Comparison of ENCODE assay signal across 15 cellular contexts in the genomic region with DNA sequence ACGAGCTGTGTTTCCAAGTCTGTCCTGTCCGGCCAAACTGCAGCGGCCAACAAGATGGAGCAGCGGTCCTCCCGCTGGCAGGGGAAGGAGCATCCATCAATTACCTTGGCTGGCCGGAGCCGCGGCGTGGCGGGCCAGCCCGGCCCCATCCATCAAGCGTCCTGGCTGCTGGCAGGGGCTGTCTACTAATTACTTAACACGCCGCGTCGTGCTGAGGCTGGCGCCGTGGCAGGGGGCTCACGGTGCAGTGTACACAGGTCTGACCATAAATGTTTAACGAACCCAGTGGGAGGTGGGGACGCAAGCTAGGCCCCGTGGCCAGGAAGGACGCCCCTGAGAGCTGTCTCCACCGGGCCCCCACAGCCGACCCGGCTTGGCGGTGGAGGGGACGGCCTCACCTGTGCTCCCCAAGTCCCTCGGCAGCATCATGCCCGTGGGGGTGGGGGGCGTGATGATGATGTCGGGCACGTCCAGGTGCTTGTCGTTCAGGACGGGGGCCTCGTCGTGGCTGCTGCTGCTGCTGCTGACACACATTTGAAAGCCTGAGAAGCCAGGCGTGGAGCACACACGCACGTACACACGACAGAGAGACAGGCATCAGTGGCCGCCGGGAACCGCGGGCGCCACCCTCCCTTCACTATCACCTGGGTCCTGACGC. TPM values are rescaled to one million over a fixed set of nuclear protein-coding genes. Genes with fewer than 3 reads are reported as not detected.
DNase-seq lines count a peak whose midpoint lies in the region; ATAC-seq, FAIRE-seq and TF ChIP-seq lines count a peak whose summit lies in the region.
"Had no signal": no experiment of that assay in that cellular context is flagged by ENCODE, and none has a peak within 500 bp of the region (broad histone marks: within the 10 kb centered on the region; RNA-seq: fewer than 3 reads in every experiment).

No MANE protein-coding gene starts in this region.

- no peaks in the 10 kb centered on the region for H3K79me2 ChIP-seq in GM23338 (replicated peaks; ENCODE audit: insufficient read depth)

- H3K27ac ChIP-seq in GM23338 (ENCODE audit: low read depth) (no peak overlapping the region), kidney (ENCODE audit: low read depth in 2 of 2, low read length in 2 of 2) (no peak overlapping the region)
- H3K27ac ChIP-seq: Peyer's patch had no signal

- peaks cover 11% of the 10 kb centered on the region for H3K4me1 Mint-ChIP-seq in GM23338
- H3K4me1 Mint-ChIP-seq: CD8-positive, alpha-beta memory T cell; IgD-negative memory B cell had no signal

- no peaks in the 10 kb centered on the region for H3F3A ChIP-seq in GM23338 (replicated peaks; ENCODE audit: low read depth)

- no peak overlapping the region for H2AFZ ChIP-seq in GM23338

- peaks cover 8% of the 10 kb centered on the region; the same call in 2 of the 3 replicates for H3K9me3 Mint-ChIP-seq in GM23338

- no peak overlapping the region for H3K4me3 Mint-ChIP-seq in GM23338
- H3K4me3 Mint-ChIP-seq: CD8-positive, alpha-beta memory T cell; T-helper 1 cell treated with Interleukin-12 subunit alpha and Interleukin-12 subunit beta and Interleukin-4 antibody, amounts not matched to agents 30 μg/mL and 1 μg/mL, for 36 hours had no signal

- no peak overlapping the region for H3K4me2 ChIP-seq in GM23338

- no peak for FAIRE-seq in kidney (lab: Jason Lieb, UNC)
- FAIRE-seq: H54 had no signal

- no peak overlapping the region for H3K9ac ChIP-seq in kidney (ENCODE audit: low read length in 2 of 2)

- TF ChIP-seq CTCF in GM23338 (conservative IDR thresholded peaks at IDR 0.05; ENCODE audit: low read depth in 2 of 2) (peak in 1 of 2 experiments; percentile 20; a peak in 2 of 4 replicates), kidney (IDR thresholded peaks at IDR 0.05; ENCODE audit: borderline replicate concordance, extremely low read depth, insufficient read depth) (no peak)

- H3K4me1 ChIP-seq in GM23338 (ENCODE audit: insufficient read depth): peaks cover 3% of the 10 kb centered on the region; the same call in 1 of the 2 replicates
- no peaks in the 10 kb centered on the region for H3K4me1 ChIP-seq in kidney (ENCODE audit: control insufficient read depth in 1 of 2, insufficient read depth in 1 of 2, low read depth in 1 of 2, low read length in 2 of 2)
- H3K4me1 ChIP-seq: Peyer's patch had no signal

- H4K20me1 ChIP-seq in GM23338 (replicated peaks; ENCODE audit: insufficient read depth): no peaks in the 10 kb centered on the region

- H3K27me3 ChIP-seq in GM23338 (ENCODE audit: insufficient read depth): no peaks in the 10 kb centered on the region
- H3K27me3 ChIP-seq: Peyer's patch had no signal

- H3K36me3 ChIP-seq in GM23338 (ENCODE audit: insufficient read depth) (no peaks in the 10 kb centered on the region), kidney (ENCODE audit: control insufficient read depth in 1 of 2, insufficient read depth in 2 of 2, low read length in 2 of 2) (no peaks in the 10 kb centered on the region)
- H3K36me3 ChIP-seq: Peyer's patch had no signal

- no peak overlapping the region for H3K27ac Mint-ChIP-seq in GM23338
- H3K27ac Mint-ChIP-seq: IgD-negative memory B cell; T-helper 1 cell treated with Interleukin-12 subunit alpha and Interleukin-12 subunit beta and Interleukin-4 antibody, amounts not matched to agents 30 μg/mL and 1 μg/mL, for 36 hours had no signal

- H3K27me3 Mint-ChIP-seq in GM23338 (ENCODE audit: insufficient read depth, low read depth, poor library complexity): peaks cover 7% of the 10 kb centered on the region
- H3K27me3 Mint-ChIP-seq: IgD-negative memory B cell had no signal

- H3K36me3 Mint-ChIP-seq in GM23338 (ENCODE audit: low read depth): peaks cover 14% of the 10 kb centered on the region

- H3K9me3 ChIP-seq in kidney (ENCODE audit: control insufficient read depth in 1 of 2, low read length in 2 of 2): peaks cover 0 to 8% of the 10 kb centered on the region in 2 donors
- H3K9me3 ChIP-seq: Peyer's patch had no signal

- peak; percentile 28 for ATAC-seq in GM23338

- H3K9me2 ChIP-seq in GM23338 (ENCODE audit: insufficient read depth): no peaks in the 10 kb centered on the region

- DNase-seq in COLO668 (lab: John Stamatoyannopoulos, UW; ENCODE audit: unreplicated experiment) (peak; percentile 72), GM23338 (ENCODE audit: low spot score) (no peak), NCI-H748 treated with DMSO at 0.1 percent for 48 hours (lab: John Stamatoyannopoulos, UW) (peak; percentile 50), kidney (peak; percentile 59), NCI-H526 treated with DMSO at 0.1 percent for 48 hours (lab: John Stamatoyannopoulos, UW) (no peak), NCI-H774 (lab: John Stamatoyannopoulos, UW) (no peak), kidney glomerular epithelial cell (lab: John Stamatoyannopoulos, UW) (no peak)
- DNase-seq: CD8-positive, alpha-beta memory T cell; DMS 273 treated with DMSO at 0.1 percent for 48 hours; MV-4-11; NCI-H82; Peyer's patch had no signal

- H3K4me3 ChIP-seq in GM23338 (no peak overlapping the region), kidney (ENCODE audit: low read length in 2 of 2) (no peak overlapping the region)
- H3K4me3 ChIP-seq: Peyer's patch had no signal

- intact Hi-C loops in kidney (cut with DNase I): no loop called here

TF ChIP-seq in GM23338, 12 proteins besides CTCF, POLR2A, EP300 and RAD21:
- TF ChIP-seq ZNF331 (CRISPR knock-in tag; IDR thresholded peaks at IDR 0.05; ENCODE audit: low read depth): no peak
- no peak for TF ChIP-seq NANOG (IDR thresholded peaks at IDR 0.05; ENCODE audit: borderline replicate concordance)
- no peak for TF ChIP-seq EZH2 (IDR thresholded peaks at IDR 0.05; ENCODE audit: low read depth, unreplicated experiment)
- no peak for TF ChIP-seq STAT1 (IDR thresholded peaks at IDR 0.05; ENCODE audit: unreplicated experiment)
- TF ChIP-seq CREB1 (CRISPR knock-in tag; IDR thresholded peaks at IDR 0.05; ENCODE audit: low read depth): no peak
- TF ChIP-seq, protein P1, sequence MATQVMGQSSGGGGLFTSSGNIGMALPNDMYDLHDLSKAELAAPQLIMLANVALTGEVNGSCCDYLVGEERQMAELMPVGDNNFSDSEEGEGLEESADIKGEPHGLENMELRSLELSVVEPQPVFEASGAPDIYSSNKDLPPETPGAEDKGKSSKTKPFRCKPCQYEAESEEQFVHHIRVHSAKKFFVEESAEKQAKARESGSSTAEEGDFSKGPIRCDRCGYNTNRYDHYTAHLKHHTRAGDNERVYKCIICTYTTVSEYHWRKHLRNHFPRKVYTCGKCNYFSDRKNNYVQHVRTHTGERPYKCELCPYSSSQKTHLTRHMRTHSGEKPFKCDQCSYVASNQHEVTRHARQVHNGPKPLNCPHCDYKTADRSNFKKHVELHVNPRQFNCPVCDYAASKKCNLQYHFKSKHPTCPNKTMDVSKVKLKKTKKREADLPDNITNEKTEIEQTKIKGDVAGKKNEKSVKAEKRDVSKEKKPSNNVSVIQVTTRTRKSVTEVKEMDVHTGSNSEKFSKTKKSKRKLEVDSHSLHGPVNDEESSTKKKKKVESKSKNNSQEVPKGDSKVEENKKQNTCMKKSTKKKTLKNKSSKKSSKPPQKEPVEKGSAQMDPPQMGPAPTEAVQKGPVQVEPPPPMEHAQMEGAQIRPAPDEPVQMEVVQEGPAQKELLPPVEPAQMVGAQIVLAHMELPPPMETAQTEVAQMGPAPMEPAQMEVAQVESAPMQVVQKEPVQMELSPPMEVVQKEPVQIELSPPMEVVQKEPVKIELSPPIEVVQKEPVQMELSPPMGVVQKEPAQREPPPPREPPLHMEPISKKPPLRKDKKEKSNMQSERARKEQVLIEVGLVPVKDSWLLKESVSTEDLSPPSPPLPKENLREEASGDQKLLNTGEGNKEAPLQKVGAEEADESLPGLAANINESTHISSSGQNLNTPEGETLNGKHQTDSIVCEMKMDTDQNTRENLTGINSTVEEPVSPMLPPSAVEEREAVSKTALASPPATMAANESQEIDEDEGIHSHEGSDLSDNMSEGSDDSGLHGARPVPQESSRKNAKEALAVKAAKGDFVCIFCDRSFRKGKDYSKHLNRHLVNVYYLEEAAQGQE (IDR thresholded peaks at IDR 0.05; ENCODE audit: unreplicated experiment): no peak
- TF ChIP-seq ZNF114 (CRISPR knock-in tag; IDR thresholded peaks at IDR 0.05): no peak
- TF ChIP-seq EZH2phosphoT487 (IDR thresholded peaks at IDR 0.05; ENCODE audit: unreplicated experiment): no peak
- TF ChIP-seq, protein P2, sequence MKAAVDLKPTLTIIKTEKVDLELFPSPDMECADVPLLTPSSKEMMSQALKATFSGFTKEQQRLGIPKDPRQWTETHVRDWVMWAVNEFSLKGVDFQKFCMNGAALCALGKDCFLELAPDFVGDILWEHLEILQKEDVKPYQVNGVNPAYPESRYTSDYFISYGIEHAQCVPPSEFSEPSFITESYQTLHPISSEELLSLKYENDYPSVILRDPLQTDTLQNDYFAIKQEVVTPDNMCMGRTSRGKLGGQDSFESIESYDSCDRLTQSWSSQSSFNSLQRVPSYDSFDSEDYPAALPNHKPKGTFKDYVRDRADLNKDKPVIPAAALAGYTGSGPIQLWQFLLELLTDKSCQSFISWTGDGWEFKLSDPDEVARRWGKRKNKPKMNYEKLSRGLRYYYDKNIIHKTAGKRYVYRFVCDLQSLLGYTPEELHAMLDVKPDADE (IDR thresholded peaks at IDR 0.05): no peak
- TF ChIP-seq POLR2AphosphoS5 (IDR thresholded peaks at IDR 0.05; ENCODE audit: low read depth): no peak
- no peak for TF ChIP-seq JUNB (IDR thresholded peaks at IDR 0.05; ENCODE audit: unreplicated experiment)
TF ChIP-seq in GM23338: peak in this region for 0.

RNA-seq across cellular contexts. Expression of a gene that starts 21.1 kb away (rescaled TPM):
- total RNA-seq in GM23338 (2014; rRNA removed; shearing (Covaris generic)): 35.0 and 40.5 TPM in 2 replicates
- 42.0 and 44.4 TPM in 2 replicates for polyA plus RNA-seq in GM23338 (2016; fragmentation: Nextera tagmentation; extraction: Ambion mirVana)
- total RNA-seq in kidney: 0.88 TPM
- 0.97 TPM for polyA plus RNA-seq in kidney (ENCODE audit: insufficient read depth, low read depth, low replicate concordance)

RNA-seq across cellular contexts. Expression of a gene that starts 41.0 kb away (rescaled TPM):
- 11.3 and 12.1 TPM in 2 replicates for total RNA-seq in GM23338 (2014; rRNA removed; shearing (Covaris generic))
- polyA plus RNA-seq in GM23338 (2016; fragmentation: Nextera tagmentation; extraction: Ambion mirVana) (19.0 and 19.1 TPM in 2 replicates), kidney (ENCODE audit: insufficient read depth, low read depth, low replicate concordance) (4.6 TPM)
- total RNA-seq in kidney: 3.5 TPM

Comparison
In these comparisons a context has a peak if more than half of its experiments do, and no peak if none do; other contexts are left out.
1. DNase-seq: peak in COLO668 (single experiment), NCI-H748 treated with DMSO at 0.1 percent for 48 hours (single experiment) and kidney (single experiment); none in GM23338 (single experiment), NCI-H526 treated with DMSO at 0.1 percent for 48 hours (single experiment), NCI-H774 (single experiment) and kidney glomerular epithelial cell (single experiment).
2. RNA of a gene that starts 21.1 kb away (total RNA-seq): 35.0 to 40.5 TPM in GM23338; 0.88 TPM in kidney (single experiment); every median in the first group is over 10 times any median in the second.